In genomic region chr11:63719987-63720386, GRCh38 we compare ENCODE assay signal across 28 cellular contexts. TPM values are rescaled to one million over a fixed set of nuclear protein-coding genes. Genes with fewer than 3 reads are reported as not detected.
DNase-seq lines count a peak whose midpoint lies in the region; ATAC-seq, FAIRE-seq and TF ChIP-seq lines count a peak whose summit lies in the region.
"Had no signal": no experiment of that assay in that cellular context is flagged by ENCODE, and none has a peak within 500 bp of the region (broad histone marks: within the 10 kb centered on the region; RNA-seq: fewer than 3 reads in every experiment).

No MANE protein-coding gene starts in this region.

- no peak overlapping the region for H3K4me3 Mint-ChIP-seq in astrocyte (ENCODE audit: unreplicated experiment)
- H3K4me3 Mint-ChIP-seq in activated T-helper 17 cell treated with anti-CD3 and anti-CD28 coated beads, Interleukin-2, amount 50 U/mL, for 72 hours = no peak overlapping the region
- H3K4me3 Mint-ChIP-seq: activated CD4-positive, alpha-beta T cell treated with anti-CD3 and anti-CD28 coated beads, Interleukin-2, amount 10 ng/mL, durations not matched to agents 24 days and 14 days; activated naive CD8-positive, alpha-beta T cell treated with anti-CD3 and anti-CD28 coated beads, Interleukin-2, amount 50 U/mL, for 24 hours; central memory CD8-positive, alpha-beta T cell; nephron progenitor cell; stimulated activated naive CD8-positive, alpha-beta T cell treated with anti-CD3 and anti-CD28 coated beads, Interleukin-15, amount 100 ng/mL, for 72 hours had no signal

- H3K27me3 ChIP-seq in astrocyte (ENCODE audit: insufficient read depth, low read length) (no peaks in the 10 kb centered on the region), Karpas-422 (ENCODE audit: low read length) (no peaks in the 10 kb centered on the region)
- H3K27me3 ChIP-seq: BLaER1 treated with 17β-estradiol and CSF1 and Interleukin-3, amounts not matched to agents 10 nM and 100 nM; esophagus muscularis mucosa; heart right ventricle; MG63; upper lobe of right lung had no signal

- H3K4me2 ChIP-seq in astrocyte (ENCODE audit: low read length) = no peak overlapping the region
- H3K4me2 ChIP-seq in Karpas-422 (ENCODE audit: low read depth, low read length, poor library complexity, severe bottlenecking) = no peak overlapping the region
- H3K4me2 ChIP-seq: A549; BLaER1 treated with 17β-estradiol and CSF1 and Interleukin-3, amounts not matched to agents 10 nM and 100 nM; PC-9 had no signal

- no peaks in the 10 kb centered on the region for H3K9me2 ChIP-seq in Karpas-422 (replicated peaks; ENCODE audit: insufficient read depth, low read length)

- H3K27ac ChIP-seq in astrocyte (ENCODE audit: low read depth, low read length) = no peak overlapping the region
- no peak overlapping the region for H3K27ac ChIP-seq in Karpas-422 (ENCODE audit: low read length)
- H3K27ac ChIP-seq: A549; BLaER1 treated with 17β-estradiol and CSF1 and Interleukin-3, amounts not matched to agents 10 nM and 100 nM; esophagus muscularis mucosa; heart right ventricle; PC-9; prostate gland; upper lobe of right lung had no signal

- no peak overlapping the region for H3K9ac ChIP-seq in astrocyte (ENCODE audit: low read length)
- H3K9ac ChIP-seq in Karpas-422 (ENCODE audit: low read length) = no peak overlapping the region
- H3K9ac ChIP-seq: BLaER1 treated with 17β-estradiol and CSF1 and Interleukin-3, amounts not matched to agents 10 nM and 100 nM had no signal

- H3K9me3 Mint-ChIP-seq in astrocyte (ENCODE audit: unreplicated experiment) = no peaks in the 10 kb centered on the region
- H3K9me3 Mint-ChIP-seq in activated T-helper 17 cell treated with anti-CD3 and anti-CD28 coated beads, Interleukin-2, amount 50 U/mL, for 72 hours = no peaks in the 10 kb centered on the region
- H3K9me3 Mint-ChIP-seq: activated CD4-positive, alpha-beta T cell treated with anti-CD3 and anti-CD28 coated beads, Interleukin-2, amount 10 ng/mL, durations not matched to agents 24 days and 14 days; activated naive CD8-positive, alpha-beta T cell treated with anti-CD3 and anti-CD28 coated beads, Interleukin-2, amount 50 U/mL, for 24 hours; activated T-helper 2 cell treated with anti-CD3 and anti-CD28 coated beads, Interferon-gamma antibody, Interleukin-2, Interleukin-4, amounts not matched to agents 10 μg/mL and 5 μg/mL and 100 μg/mL, durations not matched to agents 14 hours and 24 hours and 36 hours; central memory CD8-positive, alpha-beta T cell; nephron progenitor cell; stimulated activated naive CD8-positive, alpha-beta T cell treated with anti-CD3 and anti-CD28 coated beads, Interleukin-15, amount 100 ng/mL, for 72 hours had no signal

- peaks cover 41% of the 10 kb centered on the region for H4K20me1 ChIP-seq in astrocyte (ENCODE audit: insufficient read depth, low read length)
- H4K20me1 ChIP-seq in Karpas-422 (ENCODE audit: insufficient read depth, low read depth, low read length) = no peaks in the 10 kb centered on the region

- H3K36me3 ChIP-seq in astrocyte (ENCODE audit: insufficient read depth, low read length) = no peaks in the 10 kb centered on the region
- H3K36me3 ChIP-seq in Karpas-422 (ENCODE audit: insufficient read depth, low read length) = peaks cover 5% of the 10 kb centered on the region; the same call in 1 of the 2 replicates
- H3K36me3 ChIP-seq: prostate gland, upper lobe of right lung had no signal

- H3K4me1 Mint-ChIP-seq in astrocyte (ENCODE audit: low read depth, unreplicated experiment) = peaks cover 9% of the 10 kb centered on the region
- H3K4me1 Mint-ChIP-seq in activated T-helper 17 cell treated with anti-CD3 and anti-CD28 coated beads, Interleukin-2, amount 50 U/mL, for 72 hours = peaks cover 9% of the 10 kb centered on the region
- H3K4me1 Mint-ChIP-seq: activated naive CD8-positive, alpha-beta T cell treated with anti-CD3 and anti-CD28 coated beads, Interleukin-2, amount 50 U/mL, for 24 hours; nephron progenitor cell; stimulated activated naive CD8-positive, alpha-beta T cell treated with anti-CD3 and anti-CD28 coated beads, Interleukin-15, amount 100 ng/mL, for 72 hours had no signal

- H2AFZ ChIP-seq in astrocyte (ENCODE audit: low read depth, low read length) = no peak overlapping the region
- H2AFZ ChIP-seq in Karpas-422 (ENCODE audit: low read length) = no peak overlapping the region
- H2AFZ ChIP-seq: PC-9 had no signal

- DNase-seq in Daoy (ENCODE audit: low read depth) = peak; percentile 4
- DNase-seq in astrocyte (ENCODE audit: low read depth) = peak; percentile 45
- peak; percentile 28 for DNase-seq in fibroblast of pulmonary artery (ENCODE audit: low read depth)
- peak; percentile 69 for DNase-seq in pons (ENCODE audit: low spot score)
- no peak for DNase-seq in Karpas-422
- no peak for DNase-seq in OCI-M2 (lab: John Stamatoyannopoulos, UW; ENCODE audit: unreplicated experiment)
- DNase-seq: activated CD4-positive, alpha-beta T cell treated with anti-CD3 and anti-CD28 coated beads, Interleukin-2, amount 10 ng/mL, durations not matched to agents 24 days and 14 days; activated naive CD8-positive, alpha-beta T cell treated with anti-CD3 and anti-CD28 coated beads, Interleukin-2, amount 50 U/mL, for 24 hours; heart right ventricle; left ventricle myocardium superior; MG63; NCI-H1436 treated with DMSO at 0.1 percent for 48 hours; nephron progenitor cell; PC-9; SIG-M5; small intestine; stimulated activated CD4-positive, alpha-beta T cell treated with anti-CD3 and anti-CD28 coated beads, Interleukin-2, amount 100 ng/mL, for 48 hours; stimulated activated naive CD8-positive, alpha-beta T cell treated with anti-CD3 and anti-CD28 coated beads, Interleukin-15, amount 100 ng/mL, for 72 hours; upper lobe of right lung had no signal

- H3K27me3 Mint-ChIP-seq in astrocyte (ENCODE audit: low read depth, unreplicated experiment) = no peaks in the 10 kb centered on the region
- no peaks in the 10 kb centered on the region for H3K27me3 Mint-ChIP-seq in activated T-helper 17 cell treated with anti-CD3 and anti-CD28 coated beads, Interleukin-2, amount 50 U/mL, for 72 hours
- H3K27me3 Mint-ChIP-seq: activated CD4-positive, alpha-beta T cell treated with anti-CD3 and anti-CD28 coated beads, Interleukin-2, amount 10 ng/mL, durations not matched to agents 24 days and 14 days; activated naive CD8-positive, alpha-beta T cell treated with anti-CD3 and anti-CD28 coated beads, Interleukin-2, amount 50 U/mL, for 24 hours; central memory CD8-positive, alpha-beta T cell; stimulated activated naive CD8-positive, alpha-beta T cell treated with anti-CD3 and anti-CD28 coated beads, Interleukin-15, amount 100 ng/mL, for 72 hours had no signal

- no peak for FAIRE-seq in astrocyte (lab: Jason Lieb, UNC)
- FAIRE-seq: A549, D721Med, small intestine had no signal

- H3K4me1 ChIP-seq in astrocyte (ENCODE audit: insufficient read depth, low read length) = peaks cover 5% of the 10 kb centered on the region
- H3K4me1 ChIP-seq in Karpas-422 (ENCODE audit: low read length) = peaks cover 5% of the 10 kb centered on the region; the same call in 1 of the 2 replicates
- H3K4me1 ChIP-seq: BLaER1 treated with 17β-estradiol and CSF1 and Interleukin-3, amounts not matched to agents 10 nM and 100 nM; prostate gland; upper lobe of right lung had no signal

- no peaks in the 10 kb centered on the region for H3K36me3 Mint-ChIP-seq in astrocyte (ENCODE audit: low read depth, unreplicated experiment)
- peaks cover 9% of the 10 kb centered on the region for H3K36me3 Mint-ChIP-seq in activated T-helper 17 cell treated with anti-CD3 and anti-CD28 coated beads, Interleukin-2, amount 50 U/mL, for 72 hours (ENCODE audit: low read depth)

- no peak overlapping the region for H3K27ac Mint-ChIP-seq in astrocyte (ENCODE audit: unreplicated experiment)
- H3K27ac Mint-ChIP-seq in activated T-helper 17 cell treated with anti-CD3 and anti-CD28 coated beads, Interleukin-2, amount 50 U/mL, for 72 hours = no peak overlapping the region
- H3K27ac Mint-ChIP-seq: activated CD4-positive, alpha-beta T cell treated with anti-CD3 and anti-CD28 coated beads, Interleukin-2, amount 10 ng/mL, durations not matched to agents 24 days and 14 days; activated naive CD8-positive, alpha-beta T cell treated with anti-CD3 and anti-CD28 coated beads, Interleukin-2, amount 50 U/mL, for 24 hours; activated T-helper 2 cell treated with anti-CD3 and anti-CD28 coated beads, Interferon-gamma antibody, Interleukin-2, Interleukin-4, amounts not matched to agents 10 μg/mL and 5 μg/mL and 100 μg/mL, durations not matched to agents 14 hours and 24 hours and 36 hours; nephron progenitor cell had no signal

- peaks cover 12% of the 10 kb centered on the region for H3K79me2 ChIP-seq in astrocyte (ENCODE audit: insufficient read depth, low read length)
- H3K79me2 ChIP-seq in Karpas-422 (ENCODE audit: low read length) = peaks cover 85% of the 10 kb centered on the region

- ATAC-seq in HG02970 (IDR thresholded peaks at IDR 0.05; ENCODE audit: low FRiP score, unreplicated experiment) = no peak
- no peak for ATAC-seq in activated T-helper 17 cell treated with anti-CD3 and anti-CD28 coated beads, Interleukin-2, amount 50 U/mL, for 72 hours (replicated peaks)
- ATAC-seq: A549; activated naive CD8-positive, alpha-beta T cell treated with anti-CD3 and anti-CD28 coated beads, Interleukin-2, amount 50 U/mL, for 24 hours; heart right ventricle; left ventricle myocardium superior; stimulated activated naive CD8-positive, alpha-beta T cell treated with anti-CD3 and anti-CD28 coated beads, Interleukin-15, amount 100 ng/mL, for 72 hours; upper lobe of right lung had no signal

- TF ChIP-seq CTCF in astrocyte (IDR thresholded peaks at IDR 0.05; ENCODE audit: insufficient read depth, low read depth, low read length) (no peak), fibroblast of pulmonary artery (IDR thresholded peaks at IDR 0.05; ENCODE audit: low read length, missing control alignments) (no peak)

- H3K4me3 ChIP-seq in astrocyte (ENCODE audit: insufficient read depth, low read depth, low read length) = no peak overlapping the region
- no peak overlapping the region for H3K4me3 ChIP-seq in fibroblast of pulmonary artery (replicated peaks; ENCODE audit: low read depth, low read length)
- H3K4me3 ChIP-seq in Karpas-422 (ENCODE audit: low read length) = no peak overlapping the region
- H3K4me3 ChIP-seq: A549; BLaER1 treated with 17β-estradiol and CSF1 and Interleukin-3, amounts not matched to agents 10 nM and 100 nM; esophagus muscularis mucosa; heart right ventricle; MG63; PC-9; prostate gland; upper lobe of right lung had no signal

- no peaks in the 10 kb centered on the region for H3K9me3 ChIP-seq in astrocyte (ENCODE audit: insufficient read depth, low read depth, low read length)
- H3K9me3 ChIP-seq in Karpas-422 (ENCODE audit: low read length) = no peaks in the 10 kb centered on the region
- H3K9me3 ChIP-seq: A549; BLaER1 treated with 17β-estradiol and CSF1 and Interleukin-3, amounts not matched to agents 10 nM and 100 nM; esophagus muscularis mucosa; heart right ventricle; MG63; prostate gland; upper lobe of right lung had no signal

RNA-seq across cellular contexts. Expression of gene RTN3, which starts 38.7 kb away (rescaled TPM):
- 39.0 and 56.5 TPM in 2 replicates for total RNA-seq in Daoy (2014; rRNA removed; shearing (Covaris generic))
- 99.5 and 106 TPM in 2 replicates for total RNA-seq in astrocyte
- 89.1 and 118 TPM in 2 replicates for total RNA-seq in Karpas-422 (2014; rRNA removed; shearing (Covaris generic); ENCODE audit: low replicate concordance)
- 10 to 100 TPM; 53.2 to 59.3 TPM for total RNA-seq in activated T-helper 17 cell treated with anti-CD3 and anti-CD28 coated beads, Interleukin-2, amount 50 U/mL, for 72 hours

RNA-seq across cellular contexts. Expression of gene ZFTA, which starts 48.6 kb away (rescaled TPM):
- 9.4 and 14.0 TPM in 2 replicates for total RNA-seq in Daoy (2014; rRNA removed; shearing (Covaris generic))
- total RNA-seq in astrocyte = 29.0 and 31.2 TPM in 2 replicates
- 8.8 and 21.6 TPM in 2 replicates for total RNA-seq in Karpas-422 (2014; rRNA removed; shearing (Covaris generic); ENCODE audit: low replicate concordance)
- 1 to 10 TPM in 1 of 2 donors, under 1 TPM in 1; 0.45 to 1.3 TPM for total RNA-seq in activated T-helper 17 cell treated with anti-CD3 and anti-CD28 coated beads, Interleukin-2, amount 50 U/mL, for 72 hours

RNA-seq across cellular contexts. Expression of gene ATL3, which starts 48.8 kb away (rescaled TPM):
- 36.3 and 44.4 TPM in 2 replicates for total RNA-seq in Daoy (2014; rRNA removed; shearing (Covaris generic))
- total RNA-seq in astrocyte = 45.2 and 47.9 TPM in 2 replicates
- 29.5 and 35.9 TPM in 2 replicates for total RNA-seq in Karpas-422 (2014; rRNA removed; shearing (Covaris generic); ENCODE audit: low replicate concordance)
- 10 to 100 TPM; 31.1 to 33.3 TPM for total RNA-seq in activated T-helper 17 cell treated with anti-CD3 and anti-CD28 coated beads, Interleukin-2, amount 50 U/mL, for 72 hours

Comparison
In these comparisons a context has a peak if more than half of its experiments do, and no peak if none do; other contexts are left out.
1. DNase-seq: peak in Daoy (single experiment), astrocyte (single experiment), fibroblast of pulmonary artery (single experiment) and pons (single experiment); none in Karpas-422 (single experiment) and OCI-M2 (single experiment).